Comparison of ENCODE assay signal across 13 cellular contexts in genomic region chr5:126538579-126538978, GRCh38. TPM values are rescaled to one million over a fixed set of nuclear protein-coding genes. Genes with fewer than 3 reads are reported as not detected.
DNase-seq lines count a peak whose midpoint lies in the region; ATAC-seq and TF ChIP-seq lines count a peak whose summit lies in the region.
"Had no signal": no experiment of that assay in that cellular context is flagged by ENCODE, and none has a peak within 500 bp of the region (broad histone marks: within the 10 kb centered on the region; RNA-seq: fewer than 3 reads in every experiment).

No MANE protein-coding gene starts in this region.

- peak overlapping the region; percentile 66 for H3K18ac ChIP-seq in H9 (ENCODE audit: insufficient read length, low read depth, low read length)

- no peak overlapping the region for H4K8ac ChIP-seq in H9 (replicated peaks; ENCODE audit: insufficient read length, low read depth, low read length)

- H3K27ac ChIP-seq in H9 (ENCODE audit: insufficient read length, low read depth, low read length), result no peak overlapping the region
- H3K27ac ChIP-seq in VCaP, result peak overlapping the region; percentile 40
- peak overlapping the region; percentile 33 to 60 (median 56) for H3K27ac ChIP-seq in esophagus muscularis mucosa (replicated peaks in 1 of 4)
- no peak overlapping the region for H3K27ac ChIP-seq in effector memory CD4-positive, alpha-beta T cell (ENCODE audit: insufficient read depth, low read length, poor library complexity, severe bottlenecking)

- no peak overlapping the region for H4K5ac ChIP-seq in H9 (ENCODE audit: insufficient read length, low read depth, low read length)

- peaks cover 0 to 4% (median 0%) of the 10 kb centered on the region in 3 experiments; a peak in 4 of 7 replicates for H3K36me3 Mint-ChIP-seq in H9 (ENCODE audit: insufficient read depth in 1 of 3, low read depth in 3 of 3)

- no peaks in the 10 kb centered on the region for H3K79me2 ChIP-seq in H9 (ENCODE audit: insufficient read depth, low read length)

- no peaks in the 10 kb centered on the region for H4K20me1 ChIP-seq in H9 (ENCODE audit: control insufficient read depth, insufficient read depth, insufficient read length)

- H2BK20ac ChIP-seq in H9 (ENCODE audit: low read depth, low read length, poor library complexity, severe bottlenecking), result no peak overlapping the region

- H2AK5ac ChIP-seq in H9 (ENCODE audit: insufficient read length, low read length), result no peak overlapping the region

- no peak overlapping the region; the same call in 1 of the 2 replicates for H3K14ac ChIP-seq in H9 (ENCODE audit: insufficient read depth, low read length)

- no peak overlapping the region for H3K9ac ChIP-seq in H9 (ENCODE audit: extremely low read depth, insufficient read length, low read length)
- peak overlapping the region; percentile 35 for H3K9ac ChIP-seq in skeletal muscle satellite cell (ENCODE audit: low read depth, low read length)

- no peaks in the 10 kb centered on the region for H3K27me3 Mint-ChIP-seq in H9 (ENCODE audit: low read depth)
- H3K27me3 Mint-ChIP-seq: stimulated activated naive CD8-positive, alpha-beta T cell treated with anti-CD3 and anti-CD28 coated beads, Interleukin-15, Interleukin-2, amounts not matched to agents 100 ng/mL and 50 ng/mL, for 24 hours had no signal

- no peaks in the 10 kb centered on the region; the same call in 1 of the 2 replicates for H3K4me1 ChIP-seq in H9 (ENCODE audit: insufficient read depth, low read length)
- H3K4me1 ChIP-seq in esophagus muscularis mucosa, result peaks cover 4 to 29% (median 22%) of the 10 kb centered on the region in 4 donors
- H3K4me1 ChIP-seq in skeletal muscle satellite cell (ENCODE audit: control insufficient read depth, insufficient read depth, low read length), result peaks cover 6% of the 10 kb centered on the region
- H3K4me1 ChIP-seq in effector memory CD4-positive, alpha-beta T cell (ENCODE audit: control insufficient read depth, insufficient read depth, low read length, poor library complexity, severe bottlenecking), result no peaks in the 10 kb centered on the region

- H3K9me3 Mint-ChIP-seq in H9, result no peaks in the 10 kb centered on the region
- H3K9me3 Mint-ChIP-seq: stimulated activated naive CD8-positive, alpha-beta T cell treated with anti-CD3 and anti-CD28 coated beads, Interleukin-15, Interleukin-2, amounts not matched to agents 100 ng/mL and 50 ng/mL, for 24 hours had no signal

- H3K4me3 Mint-ChIP-seq in H9, result no peak overlapping the region
- H3K4me3 Mint-ChIP-seq: stimulated activated naive CD8-positive, alpha-beta T cell treated with anti-CD3 and anti-CD28 coated beads, Interleukin-15, Interleukin-2, amounts not matched to agents 100 ng/mL and 50 ng/mL, for 24 hours had no signal

- no peak for TF ChIP-seq POLR2A in esophagus muscularis mucosa (IDR thresholded peaks at IDR 0.05; ENCODE audit: low read depth)

- TF ChIP-seq CTCF in H9 (conservative IDR thresholded peaks at IDR 0.05) (no peak), VCaP (conservative IDR thresholded peaks at IDR 0.05) (no peak), esophagus muscularis mucosa (IDR thresholded peaks at IDR 0.05) (no peak)

- no peak overlapping the region for H3K4me2 ChIP-seq in H9 (ENCODE audit: insufficient read depth, insufficient read length, low read length)
- H3K4me2 ChIP-seq in skeletal muscle satellite cell (ENCODE audit: low read length), result no peak overlapping the region

- no peaks in the 10 kb centered on the region; a peak in 1 of 4 replicates for H3K4me1 Mint-ChIP-seq in H9

- no peaks in the 10 kb centered on the region for H3K23me2 ChIP-seq in H9 (ENCODE audit: insufficient read length, low read depth, low read length, poor library complexity, severe bottlenecking)

- DNase-seq in H9, result no peak
- no peak for DNase-seq in esophagus muscularis mucosa (ENCODE audit: extremely low spot score)
- DNase-seq in NCI-H1048 (lab: John Stamatoyannopoulos, UW), result no peak
- DNase-seq in NCI-H2196 (lab: John Stamatoyannopoulos, UW; ENCODE audit: unreplicated experiment), result no peak
- no peak for DNase-seq in effector memory CD4-positive, alpha-beta T cell
- DNase-seq: activated CD4-positive, alpha-beta T cell treated with anti-CD3 and anti-CD28 coated beads for 1 hour; kidney; stimulated activated CD4-positive, alpha-beta T cell treated with anti-CD3 and anti-CD28 coated beads, Interleukin-1b, Interleukin-23, amount 100 ng/mL, for 48 hours; T-helper 9 cell had no signal

- H2BK5ac ChIP-seq in H9 (ENCODE audit: insufficient read length, low read length), result no peak overlapping the region

- H3K36me3 ChIP-seq in esophagus muscularis mucosa, result peaks cover 0 to 8% (median 0%) of the 10 kb centered on the region in 4 donors
- H3K36me3 ChIP-seq in skeletal muscle satellite cell (ENCODE audit: insufficient read depth, low read length), result no peaks in the 10 kb centered on the region
- H3K36me3 ChIP-seq in effector memory CD4-positive, alpha-beta T cell (ENCODE audit: control insufficient read depth, insufficient read depth, low read length), result no peaks in the 10 kb centered on the region

- H3K79me1 ChIP-seq in H9 (ENCODE audit: insufficient read depth, low read depth, low read length, poor library complexity, severe bottlenecking), result no peaks in the 10 kb centered on the region

- no peak overlapping the region for H3T11ph ChIP-seq in H9 (ENCODE audit: low read length)

- no peak overlapping the region for H2BK15ac ChIP-seq in H9 (ENCODE audit: low read depth, low read length)

- intact Hi-C loops in esophagus muscularis mucosa (cut with DNase I), result loop anchor here (2.0 to 5.0 kb wide), 2 partner anchors 46 to 200 kb away; no protein-coding TSS in a partner anchor

- no peak overlapping the region for H4K91ac ChIP-seq in H9 (ENCODE audit: insufficient read length, low read depth, low read length)

- no peak for ATAC-seq in HG02642 (IDR thresholded peaks at IDR 0.05; ENCODE audit: poor library complexity, unreplicated experiment)

- H3K56ac ChIP-seq in H9 (ENCODE audit: insufficient read length, low read depth, low read length), result no peak overlapping the region

- no peak overlapping the region for H2AFZ ChIP-seq in H9 (ENCODE audit: low read length)

- no peak overlapping the region for H3K4me3 ChIP-seq in esophagus muscularis mucosa
- no peak overlapping the region for H3K4me3 ChIP-seq in skeletal muscle satellite cell (ENCODE audit: low read length)
- no peak overlapping the region for H3K4me3 ChIP-seq in effector memory CD4-positive, alpha-beta T cell (ENCODE audit: insufficient read depth, low read depth, low read length, poor library complexity, severe bottlenecking)

- H3K4ac ChIP-seq in H9 (ENCODE audit: low read depth, low read length), result no peak overlapping the region

- H2BK120ac ChIP-seq in H9 (ENCODE audit: low read depth, low read length, poor library complexity, severe bottlenecking), result peak overlapping the region; percentile 64

- WGBS in H9 (ENCODE audit: extremely low coverage, insufficient read length, low lambda C conversion rate), result no CpG with 5 or more reads among the region's 1 CpG
- 38% methylated on average over 1 of the region's 1 CpG for WGBS in esophagus muscularis mucosa

- no peak overlapping the region for H3K23ac ChIP-seq in H9 (ENCODE audit: insufficient read length, low read depth, low read length)

- no peaks in the 10 kb centered on the region for H3K9me3 ChIP-seq in H9 (ENCODE audit: control insufficient read depth, low read depth, low read length)
- no peaks in the 10 kb centered on the region for H3K9me3 ChIP-seq in esophagus muscularis mucosa
- no peaks in the 10 kb centered on the region for H3K9me3 ChIP-seq in skeletal muscle satellite cell (replicated peaks; ENCODE audit: low read length)
- no peaks in the 10 kb centered on the region for H3K9me3 ChIP-seq in effector memory CD4-positive, alpha-beta T cell (ENCODE audit: control insufficient read depth, low read length)

- no peak overlapping the region for H2BK12ac ChIP-seq in H9 (ENCODE audit: insufficient read length, low read depth, low read length)

- H3K27ac Mint-ChIP-seq in H9, result no peak overlapping the region
- H3K27ac Mint-ChIP-seq: stimulated activated naive CD8-positive, alpha-beta T cell treated with anti-CD3 and anti-CD28 coated beads, Interleukin-15, Interleukin-2, amounts not matched to agents 100 ng/mL and 50 ng/mL, for 24 hours had no signal

- no peak for TF ChIP-seq EP300 in esophagus muscularis mucosa (IDR thresholded peaks at IDR 0.05)

- H3K27me3 ChIP-seq in H9 (ENCODE audit: insufficient read depth, low read length) (no peaks in the 10 kb centered on the region), esophagus muscularis mucosa (no peaks in the 10 kb centered on the region), skeletal muscle satellite cell (ENCODE audit: control insufficient read depth, insufficient read depth, low read length) (no peaks in the 10 kb centered on the region)
- H3K27me3 ChIP-seq in effector memory CD4-positive, alpha-beta T cell (replicated peaks; ENCODE audit: control insufficient read depth, insufficient read depth, low read length, poor library complexity, severe bottlenecking), result no peaks in the 10 kb centered on the region

RNA-seq across cellular contexts. Expression of gene ALDH7A1, which starts 56.4 kb away (rescaled TPM):
- total RNA-seq in H9 (2021), result 142 and 148 TPM in 2 replicates
- 10 to 100 TPM; 14.9 to 17.7 (median 15.5) TPM for total RNA-seq in esophagus muscularis mucosa
- 14.9 and 18.3 TPM in 2 replicates for total RNA-seq in skeletal muscle satellite cell (2012; rRNA removed)

Comparison
In these comparisons a context has a peak if more than half of its experiments do, and no peak if none do; other contexts are left out.
1. H3K27ac ChIP-seq: peak in VCaP (single experiment) and esophagus muscularis mucosa (4 of 4); none in H9 (single experiment) and effector memory CD4-positive, alpha-beta T cell (single experiment).